8 cellular contexts compared by ENCODE assay signal in the genomic region with DNA sequence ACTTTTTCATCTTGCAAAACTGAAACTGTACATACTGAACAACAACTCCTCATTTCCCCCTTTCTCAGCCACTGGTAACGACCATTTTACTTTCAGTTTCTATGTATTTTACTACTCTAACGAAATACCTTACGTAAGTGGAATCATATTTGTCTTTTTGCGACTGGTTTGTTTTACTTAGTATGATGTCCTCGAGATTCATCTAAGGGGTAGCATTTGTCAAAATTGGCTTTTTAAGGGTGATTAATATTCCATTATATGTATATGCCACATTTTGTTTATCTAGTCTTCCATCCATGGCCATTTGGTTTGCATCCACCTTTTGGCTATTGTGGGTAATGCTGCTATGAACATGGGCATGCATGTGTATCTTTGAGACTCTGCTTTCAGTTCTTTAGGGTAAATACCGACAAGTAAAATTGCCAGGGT. TPM values are rescaled to one million over a fixed set of nuclear protein-coding genes. Genes with fewer than 3 reads are reported as not detected.
DNase-seq lines count a peak whose midpoint lies in the region; ATAC-seq and TF ChIP-seq lines count a peak whose summit lies in the region.

No MANE protein-coding gene starts in this region.

- H3K27me3 ChIP-seq in heart right ventricle, result no peaks in the 10 kb centered on the region

- no peaks in the 10 kb centered on the region for H3K9me3 Mint-ChIP-seq in activated CD4-positive, alpha-beta T cell treated with anti-CD3 and anti-CD28 coated beads, Interleukin-2, amount 10 ng/mL, durations not matched to agents 24 days and 14 days
- H3K9me3 Mint-ChIP-seq in activated naive CD4-positive, alpha-beta T cell treated with anti-CD3 and anti-CD28 coated beads, Interleukin-2, amount 50 U/mL, for 72 hours, result no peaks in the 10 kb centered on the region
- H3K9me3 Mint-ChIP-seq in stimulated activated naive CD8-positive, alpha-beta T cell treated with anti-CD3 and anti-CD28 coated beads, Interleukin-15, Interleukin-2, amounts not matched to agents 100 ng/mL and 50 ng/mL, for 24 hours, result no peaks in the 10 kb centered on the region

- peak; percentile 74 for DNase-seq in activated CD4-positive, alpha-beta T cell treated with anti-CD3 and anti-CD28 coated beads, Interleukin-2, amount 10 ng/mL, durations not matched to agents 24 days and 14 days
- DNase-seq in activated CD4-positive, alpha-beta T cell treated with anti-CD3 and anti-CD28 coated beads for 1 hour, result no peak
- DNase-seq in activated naive CD4-positive, alpha-beta T cell treated with anti-CD3 and anti-CD28 coated beads, Interleukin-2, amount 50 U/mL, for 72 hours (ENCODE audit: low spot score in 2 of 2), result no peak
- DNase-seq in Right ventricle myocardium inferior (ENCODE audit: missing footprints), result no peak
- DNase-seq in cerebellum (ENCODE audit: low spot score), result no peak
- no peak for DNase-seq in heart right ventricle

- H3K4me1 ChIP-seq in heart right ventricle, result peaks cover 2 to 33% (median 11%) of the 10 kb centered on the region in 9 donors

- peak overlapping the region; percentile 77 for H3K4me3 Mint-ChIP-seq in activated CD4-positive, alpha-beta T cell treated with anti-CD3 and anti-CD28 coated beads, Interleukin-2, amount 10 ng/mL, durations not matched to agents 24 days and 14 days
- H3K4me3 Mint-ChIP-seq in stimulated activated naive CD8-positive, alpha-beta T cell treated with anti-CD3 and anti-CD28 coated beads, Interleukin-15, Interleukin-2, amounts not matched to agents 100 ng/mL and 50 ng/mL, for 24 hours, result peak overlapping the region; percentile 51

- peaks cover 72% of the 10 kb centered on the region for H3K36me3 Mint-ChIP-seq in activated CD4-positive, alpha-beta T cell treated with anti-CD3 and anti-CD28 coated beads, Interleukin-2, amount 10 ng/mL, durations not matched to agents 24 days and 14 days (ENCODE audit: low read depth)
- peaks cover 30 to 44% of the 10 kb centered on the region in 2 donors for H3K36me3 Mint-ChIP-seq in activated naive CD4-positive, alpha-beta T cell treated with anti-CD3 and anti-CD28 coated beads, Interleukin-2, amount 50 U/mL, for 72 hours
- peaks cover 80% of the 10 kb centered on the region for H3K36me3 Mint-ChIP-seq in stimulated activated naive CD8-positive, alpha-beta T cell treated with anti-CD3 and anti-CD28 coated beads, Interleukin-15, Interleukin-2, amounts not matched to agents 100 ng/mL and 50 ng/mL, for 24 hours (ENCODE audit: low read depth)

- H3K4me3 ChIP-seq in heart right ventricle, result peak overlapping the region in 1 of 10 donors; percentile 39

- peak overlapping the region; percentile 83 for H3K27ac Mint-ChIP-seq in activated CD4-positive, alpha-beta T cell treated with anti-CD3 and anti-CD28 coated beads, Interleukin-2, amount 10 ng/mL, durations not matched to agents 24 days and 14 days
- H3K27ac Mint-ChIP-seq in activated naive CD4-positive, alpha-beta T cell treated with anti-CD3 and anti-CD28 coated beads, Interleukin-2, amount 50 U/mL, for 72 hours, result peak overlapping the region; percentile 82 to 93
- peak overlapping the region; percentile 18 for H3K27ac Mint-ChIP-seq in stimulated activated naive CD8-positive, alpha-beta T cell treated with anti-CD3 and anti-CD28 coated beads, Interleukin-15, Interleukin-2, amounts not matched to agents 100 ng/mL and 50 ng/mL, for 24 hours

- ATAC-seq in HG03354 (IDR thresholded peaks at IDR 0.05; ENCODE audit: poor library complexity, severe bottlenecking, unreplicated experiment) (peak; percentile 77), Right ventricle myocardium inferior (no peak), heart right ventricle (no peak)
- ATAC-seq in activated naive CD4-positive, alpha-beta T cell treated with anti-CD3 and anti-CD28 coated beads, Interleukin-2, amount 50 U/mL, for 72 hours, result peak; percentile 76 to 79

- 61 to 77% methylated on average over 6 of the region's 6 CpGs for WGBS in heart right ventricle, 2 donors

- peaks cover 54% of the 10 kb centered on the region for H3K4me1 Mint-ChIP-seq in activated CD4-positive, alpha-beta T cell treated with anti-CD3 and anti-CD28 coated beads, Interleukin-2, amount 10 ng/mL, durations not matched to agents 24 days and 14 days
- H3K4me1 Mint-ChIP-seq in stimulated activated naive CD8-positive, alpha-beta T cell treated with anti-CD3 and anti-CD28 coated beads, Interleukin-15, Interleukin-2, amounts not matched to agents 100 ng/mL and 50 ng/mL, for 24 hours (ENCODE audit: low read depth), result peaks cover 66% of the 10 kb centered on the region

- peak overlapping the region in 2 of 10 donors; percentile 27 to 77 for H3K27ac ChIP-seq in heart right ventricle

- H3K9me3 ChIP-seq in heart right ventricle, result no peaks in the 10 kb centered on the region

- TF ChIP-seq CTCF in heart right ventricle (IDR thresholded peaks at IDR 0.05), result no peak

- H3K27me3 Mint-ChIP-seq in activated CD4-positive, alpha-beta T cell treated with anti-CD3 and anti-CD28 coated beads, Interleukin-2, amount 10 ng/mL, durations not matched to agents 24 days and 14 days, result no peaks in the 10 kb centered on the region
- H3K27me3 Mint-ChIP-seq in stimulated activated naive CD8-positive, alpha-beta T cell treated with anti-CD3 and anti-CD28 coated beads, Interleukin-15, Interleukin-2, amounts not matched to agents 100 ng/mL and 50 ng/mL, for 24 hours, result no peaks in the 10 kb centered on the region

- intact Hi-C loops in activated CD4-positive, alpha-beta T cell treated with anti-CD3 and anti-CD28 coated beads, Interleukin-2, amount 10 ng/mL, durations not matched to agents 24 days and 14 days (cut with micrococcal nuclease), result loop anchor here (1.0 to 5.0 kb wide), 3 partner anchors 8 to 72 kb away; partner anchors contain the start of gene TBX21
- intact Hi-C loops in Right ventricle myocardium inferior (cut with DNase I) (loop anchor here (10.0 kb wide), 1 partner anchor 85 kb away; no protein-coding TSS in a partner anchor), heart right ventricle (cut with DNase I) (loop anchor here in 4 of 10 donors (5.0 to 10.0 kb wide), 3 partner anchors 135 to 145 kb away; no protein-coding TSS in a partner anchor)

- peaks cover 0 to 100% (median 83%) of the 10 kb centered on the region in 9 donors for H3K36me3 ChIP-seq in heart right ventricle

RNA-seq across cellular contexts. Expression of gene KPNB1, which starts 10.4 kb away (rescaled TPM):
- 727 and 736 TPM in 2 replicates for total RNA-seq in activated CD4-positive, alpha-beta T cell treated with anti-CD3 and anti-CD28 coated beads, Interleukin-2, amount 10 ng/mL, durations not matched to agents 24 days and 14 days
- total RNA-seq in activated naive CD4-positive, alpha-beta T cell treated with anti-CD3 and anti-CD28 coated beads, Interleukin-2, amount 50 U/mL, for 72 hours, result 100 to 1,000 TPM; 560 to 601 TPM
- total RNA-seq in Right ventricle myocardium inferior, result 166 TPM
- total RNA-seq in cerebellum, result 122 TPM
- 100 to 1,000 TPM; 167 to 236 (median 190) TPM for total RNA-seq in heart right ventricle
- polyA plus RNA-seq in heart right ventricle, result 10 to 100 TPM; 30.6 to 66.4 TPM

RNA-seq across cellular contexts. Expression of gene TBKBP1, which starts 33.9 kb away (rescaled TPM):
- 9.3 and 10.9 TPM in 2 replicates for total RNA-seq in activated CD4-positive, alpha-beta T cell treated with anti-CD3 and anti-CD28 coated beads, Interleukin-2, amount 10 ng/mL, durations not matched to agents 24 days and 14 days
- total RNA-seq in activated naive CD4-positive, alpha-beta T cell treated with anti-CD3 and anti-CD28 coated beads, Interleukin-2, amount 50 U/mL, for 72 hours, result 10 to 100 TPM; 15.4 to 21.4 TPM
- total RNA-seq in Right ventricle myocardium inferior (14.2 TPM), cerebellum (10.5 TPM), heart right ventricle (10 to 100 TPM in 9 of 10 donors, 1 to 10 TPM in 1; 8.4 to 19.9 (median 12.6) TPM)
- 10 to 100 TPM in 1 of 2 donors, 1 to 10 TPM in 1; 9.9 to 27.9 TPM for polyA plus RNA-seq in heart right ventricle

Comparison
In these comparisons a context has a peak if more than half of its experiments do, and no peak if none do; other contexts are left out.
1. H3K27ac Mint-ChIP-seq: peak in every context shown above with its lines; median percentile 88 in activated naive CD4-positive, alpha-beta T cell treated with anti-CD3 and anti-CD28 coated beads, Interleukin-2, amount 50 U/mL, for 72 hours; 83 in activated CD4-positive, alpha-beta T cell treated with anti-CD3 and anti-CD28 coated beads, Interleukin-2, amount 10 ng/mL, durations not matched to agents 24 days and 14 days; 18 in stimulated activated naive CD8-positive, alpha-beta T cell treated with anti-CD3 and anti-CD28 coated beads, Interleukin-15, Interleukin-2, amounts not matched to agents 100 ng/mL and 50 ng/mL, for 24 hours.
2. ATAC-seq: peak in HG03354 (single experiment) and activated naive CD4-positive, alpha-beta T cell treated with anti-CD3 and anti-CD28 coated beads, Interleukin-2, amount 50 U/mL, for 72 hours (2 of 2); none in Right ventricle myocardium inferior (single experiment) and heart right ventricle (0 of 8).